Comparison of ENCODE assay signal across 7 cellular contexts in genomic region chr4:118033148-118034060, GRCh38. TPM values are rescaled to one million over a fixed set of nuclear protein-coding genes. Genes with fewer than 3 reads are reported as not detected.
DNase-seq lines count a peak whose midpoint lies in the region; ATAC-seq and TF ChIP-seq lines count a peak whose summit lies in the region.

No MANE protein-coding gene starts in this region.

- peak overlapping the region; percentile 31 for H3K4me3 Mint-ChIP-seq in activated CD8-positive, alpha-beta T cell treated with anti-CD3 and anti-CD28 coated beads for 36 hours
- H3K4me3 Mint-ChIP-seq in glutamatergic neuron (ENCODE audit: unreplicated experiment) = peak overlapping the region; percentile 96

- POLR2A ChIA-PET in activated CD8-positive, alpha-beta T cell treated with anti-CD3 and anti-CD28 coated beads for 36 hours (lab: Charles Lee) = no interaction called here

- intact Hi-C loops in activated CD8-positive, alpha-beta T cell treated with anti-CD3 and anti-CD28 coated beads for 36 hours (cut with micrococcal nuclease) = no loop called here
- intact Hi-C loops in ovary (cut with DNase I) = no loop called here

- H3K36me3 ChIP-seq in ovary = no peaks in the 10 kb centered on the region

- H3K27ac Mint-ChIP-seq in activated CD8-positive, alpha-beta T cell treated with anti-CD3 and anti-CD28 coated beads for 36 hours = no peak overlapping the region
- H3K27ac Mint-ChIP-seq in glutamatergic neuron (ENCODE audit: unreplicated experiment) = peak overlapping the region; percentile 94

- ATAC-seq in activated CD8-positive, alpha-beta T cell treated with anti-CD3 and anti-CD28 coated beads for 36 hours = peak; percentile 30
- no peak for ATAC-seq in HG02678 (IDR thresholded peaks at IDR 0.05; ENCODE audit: unreplicated experiment)

- no peaks in the 10 kb centered on the region for H3K36me3 Mint-ChIP-seq in activated CD8-positive, alpha-beta T cell treated with anti-CD3 and anti-CD28 coated beads for 36 hours (ENCODE audit: low read depth)
- no peaks in the 10 kb centered on the region for H3K36me3 Mint-ChIP-seq in glutamatergic neuron (ENCODE audit: unreplicated experiment)

- WGBS in ovary, 3 donors = 1 to 3% (median 1%) methylated on average over 53 to 100 of the region's 100 CpGs

- peaks cover 2% of the 10 kb centered on the region for H3K4me1 ChIP-seq in ovary (ENCODE audit: insufficient read depth)

- peaks cover 28% of the 10 kb centered on the region for H3K27me3 Mint-ChIP-seq in activated CD8-positive, alpha-beta T cell treated with anti-CD3 and anti-CD28 coated beads for 36 hours
- peaks cover 8% of the 10 kb centered on the region for H3K27me3 Mint-ChIP-seq in glutamatergic neuron (ENCODE audit: unreplicated experiment)

- peak; percentile 12 for DNase-seq in GM04504 (ENCODE audit: low read depth)
- DNase-seq in LHCN-M2 (ENCODE audit: low read depth) = peak; percentile 15
- DNase-seq in activated CD8-positive, alpha-beta T cell treated with anti-CD3 and anti-CD28 coated beads for 36 hours = peak; percentile 5
- peak; percentile 79 for DNase-seq in glutamatergic neuron
- peak in 3 of 5 donors; percentile 21 to 36 (median 32) for DNase-seq in ovary
- DNase-seq in stimulated activated CD4-positive, alpha-beta T cell treated with anti-CD3 and anti-CD28 coated beads, Interleukin-12 subunit alpha, Interleukin-12 subunit beta, amount 100 ng/mL, for 4 hours = no peak

- TF ChIP-seq POLR2A in ovary (IDR thresholded peaks at IDR 0.05) = no peak

- no peak overlapping the region for H3K27ac ChIP-seq in ovary

- TF ChIP-seq EP300 in ovary (IDR thresholded peaks at IDR 0.05) = no peak

- no peaks in the 10 kb centered on the region for H3K27me3 ChIP-seq in ovary

- CTCF ChIA-PET in activated CD8-positive, alpha-beta T cell treated with anti-CD3 and anti-CD28 coated beads for 36 hours (lab: Charles Lee) = interaction anchor here (0.6 kb wide), 1 partner anchor 231 kb away, joined by 3 read pairs; no protein-coding TSS in a partner anchor

- no peaks in the 10 kb centered on the region for H3K9me3 ChIP-seq in ovary

- no peaks in the 10 kb centered on the region for H3K9me3 Mint-ChIP-seq in activated CD8-positive, alpha-beta T cell treated with anti-CD3 and anti-CD28 coated beads for 36 hours
- peaks cover 10% of the 10 kb centered on the region for H3K9me3 Mint-ChIP-seq in glutamatergic neuron (ENCODE audit: unreplicated experiment)

- H3K4me3 ChIP-seq in ovary = peak overlapping the region; percentile 21

- peaks cover 6% of the 10 kb centered on the region for H3K4me1 Mint-ChIP-seq in activated CD8-positive, alpha-beta T cell treated with anti-CD3 and anti-CD28 coated beads for 36 hours (ENCODE audit: low read depth)
- H3K4me1 Mint-ChIP-seq in glutamatergic neuron (ENCODE audit: low read depth, unreplicated experiment) = peaks cover 13% of the 10 kb centered on the region

- TF ChIP-seq CTCF in activated CD8-positive, alpha-beta T cell treated with anti-CD3 and anti-CD28 coated beads for 36 hours (IDR thresholded peaks at IDR 0.05) = no peak
- no peak for TF ChIP-seq CTCF in glutamatergic neuron (IDR thresholded peaks at IDR 0.05; ENCODE audit: partially characterized antibody, unreplicated experiment)
- TF ChIP-seq CTCF in ovary (IDR thresholded peaks at IDR 0.05) = no peak

RNA-seq across cellular contexts. Expression of gene NDST3, which starts 0.9 kb away (rescaled TPM):
- not detected in 2 replicates for total RNA-seq in LHCN-M2 (2014; rRNA removed)
- not detected for polyA plus RNA-seq in LHCN-M2 (2012)
- total RNA-seq in activated CD8-positive, alpha-beta T cell treated with anti-CD3 and anti-CD28 coated beads for 36 hours = not detected
- total RNA-seq in glutamatergic neuron (ENCODE audit: unreplicated experiment) = 38.4 TPM
- total RNA-seq in ovary = 1 to 10 TPM in 1 of 7 donors, under 1 TPM in 4, not detected in 2; 0.03 to 2.4 (median 0.35) TPM
- polyA plus RNA-seq in ovary = under 1 TPM; 0.02 to 0.07 TPM

Comparison
In these comparisons a context has a peak if more than half of its experiments do, and no peak if none do; other contexts are left out.
1. RNA of gene NDST3, which starts 0.9 kb away (total RNA-seq): 38.4 TPM in glutamatergic neuron (single experiment); 0.03 to 2.4 TPM in ovary, not detected in LHCN-M2 and not detected in activated CD8-positive, alpha-beta T cell treated with anti-CD3 and anti-CD28 coated beads for 36 hours; every median in the first group is over 10 times any median in the second.